In genomic region chr7:111388016-111388415, GRCh38 we compare ENCODE assay signal across 24 cellular contexts.
"Had no signal": no experiment of that assay in that cellular context is flagged by ENCODE, and none has a peak within 500 bp of the region (broad histone marks: within the 10 kb centered on the region; RNA-seq: fewer than 3 reads in every experiment).

No MANE protein-coding gene starts in this region.

- H3K27ac Mint-ChIP-seq: dendritic cell treated with granulocyte-macrophage colony-stimulating factor and Interleukin-4, amounts not matched to agents 40 ng/mL and 50 ng/mL, for 4 days; effector memory CD8-positive, alpha-beta T cell; endodermal cell had no signal

- DNase-seq: colonic mucosa; cortex of kidney; dermis blood vessel endothelial cell; dorsolateral prefrontal cortex; effector CD4-positive, alpha-beta T cell; effector CD8-positive, alpha-beta T cell; effector memory CD4-positive, alpha-beta T cell; effector memory CD8-positive, alpha-beta T cell; endodermal cell; erythroblast; esophagus squamous epithelium; foreskin fibroblast; foreskin keratinocyte; foreskin melanocyte; gastrocnemius medialis; glutamatergic neuron; head of caudate nucleus; heart left ventricle; heart right ventricle had no signal

- H3K27me3 Mint-ChIP-seq: dendritic cell treated with granulocyte-macrophage colony-stimulating factor and Interleukin-4, amounts not matched to agents 40 ng/mL and 50 ng/mL, for 4 days; effector memory CD8-positive, alpha-beta T cell had no signal

- ATAC-seq: effector memory CD8-positive, alpha-beta T cell; esophagus mucosa; foreskin keratinocyte; gastrocnemius medialis; heart left ventricle; heart right ventricle had no signal

- H3K4me3 Mint-ChIP-seq: dendritic cell treated with granulocyte-macrophage colony-stimulating factor and Interleukin-4, amounts not matched to agents 40 ng/mL and 50 ng/mL, for 4 days; effector memory CD8-positive, alpha-beta T cell; endodermal cell had no signal

- H3K4me3 ChIP-seq: colonic mucosa, coronary artery, dorsolateral prefrontal cortex, esophagus muscularis mucosa, esophagus squamous epithelium, gastrocnemius medialis, heart left ventricle, heart right ventricle had no signal

- H3K27me3 ChIP-seq: colonic mucosa, dorsolateral prefrontal cortex, esophagus muscularis mucosa, esophagus squamous epithelium, foreskin keratinocyte, gastrocnemius medialis, heart left ventricle, heart right ventricle had no signal

- H3K9me3 ChIP-seq: colonic mucosa, esophagus muscularis mucosa, esophagus squamous epithelium, gastrocnemius medialis, heart left ventricle had no signal

- H3K4me1 ChIP-seq: colonic mucosa had no signal

- H3K27ac ChIP-seq: colonic mucosa, coronary artery, dorsolateral prefrontal cortex, epithelial cell of prostate, esophagus muscularis mucosa, esophagus squamous epithelium, foreskin keratinocyte, gastrocnemius medialis, heart left ventricle, heart right ventricle had no signal

- H3K36me3 ChIP-seq: colonic mucosa, esophagus muscularis mucosa, esophagus squamous epithelium, gastrocnemius medialis, heart left ventricle, heart right ventricle had no signal

- H3K9me3 Mint-ChIP-seq: endodermal cell had no signal
